Comparison of ENCODE assay signal across 8 cellular contexts in the genomic region with DNA sequence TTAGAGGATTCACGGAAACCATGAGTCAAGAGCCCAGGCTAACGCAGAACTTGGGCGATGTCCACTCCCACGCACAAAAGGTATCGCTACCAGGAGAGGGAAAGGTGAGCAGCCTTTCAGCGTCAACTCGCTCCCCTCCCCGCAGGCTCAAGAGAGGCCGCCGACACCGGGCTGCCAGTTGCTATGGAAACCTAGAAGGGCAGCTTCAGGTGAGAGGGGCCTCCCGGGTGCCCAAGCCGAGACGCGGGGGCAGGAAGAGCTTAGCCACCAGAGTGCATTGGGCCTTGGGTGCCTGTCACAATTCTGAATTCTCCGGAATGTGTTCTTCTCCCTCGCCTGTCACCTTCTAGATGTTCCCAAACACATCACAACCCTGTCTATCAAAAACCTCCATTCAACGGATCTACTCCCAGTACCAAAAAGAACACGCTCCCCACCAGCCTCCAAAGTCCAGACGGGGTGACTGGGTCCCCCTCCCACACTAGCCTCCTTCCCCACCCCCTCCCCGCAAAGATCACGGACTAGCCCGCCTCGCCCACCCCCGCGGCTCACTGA. TPM values are rescaled to one million over a fixed set of nuclear protein-coding genes. Genes with fewer than 3 reads are reported as not detected.
DNase-seq lines count a peak whose midpoint lies in the region; ATAC-seq and TF ChIP-seq lines count a peak whose summit lies in the region.

No MANE protein-coding gene starts in this region.

- no peak overlapping the region for H3K27ac ChIP-seq in OCI-LY3 (ENCODE audit: low read length)

- H3K9me3 ChIP-seq in OCI-LY3 (ENCODE audit: insufficient read depth, low read length), result no peaks in the 10 kb centered on the region

- peaks cover 10% of the 10 kb centered on the region for H3K36me3 Mint-ChIP-seq in progenitor cell of endocrine pancreas (ENCODE audit: insufficient read depth)

- no peaks in the 10 kb centered on the region for H3K9me3 Mint-ChIP-seq in progenitor cell of endocrine pancreas (ENCODE audit: low read depth)

- peaks cover 12% of the 10 kb centered on the region for H3K4me1 Mint-ChIP-seq in progenitor cell of endocrine pancreas (ENCODE audit: low read depth)

- H3K79me2 ChIP-seq in OCI-LY3 (ENCODE audit: low read length), result peaks cover 11% of the 10 kb centered on the region

- H3K27ac Mint-ChIP-seq in progenitor cell of endocrine pancreas, result peak overlapping the region; percentile 94

- peaks cover 4% of the 10 kb centered on the region; the same call in 1 of the 2 replicates for H4K20me1 ChIP-seq in OCI-LY3 (ENCODE audit: insufficient read depth, low read length)

- H2AFZ ChIP-seq in OCI-LY3 (ENCODE audit: low read depth, low read length), result peak overlapping the region; percentile 76; the same call in 1 of the 2 replicates

- TF ChIP-seq CTCF in GM12864 (IDR thresholded peaks at IDR 0.05; ENCODE audit: low read depth, low read length, missing control alignments) (no peak), OCI-LY3 (IDR thresholded peaks at IDR 0.05; ENCODE audit: low read depth, low read length) (no peak), progenitor cell of endocrine pancreas (IDR thresholded peaks at IDR 0.05; ENCODE audit: unreplicated experiment) (no peak)

- H3K4me1 ChIP-seq in OCI-LY3 (ENCODE audit: low read length), result peaks cover 10% of the 10 kb centered on the region

- H3K9ac ChIP-seq in OCI-LY3 (ENCODE audit: low read length), result peak overlapping the region; percentile 80

- no peaks in the 10 kb centered on the region for H3K27me3 ChIP-seq in OCI-LY3 (ENCODE audit: low read depth, low read length)

- H3K36me3 ChIP-seq in OCI-LY3 (replicated peaks; ENCODE audit: low read depth, low read length), result peaks cover 8% of the 10 kb centered on the region

- H3K4me3 Mint-ChIP-seq in progenitor cell of endocrine pancreas (ENCODE audit: low read depth), result peak overlapping the region; percentile 97

- peak; percentile 25 for DNase-seq in GM12864 (ENCODE audit: low read depth)
- peak; percentile 88 for DNase-seq in activated effector memory CD4-positive, alpha-beta T cell treated with anti-CD3 and anti-CD28 coated beads, Interleukin-2, amount 50 U/mL, for 16 hours
- peak; percentile 36 for DNase-seq in glomerular visceral epithelial cell (ENCODE audit: extremely low spot score)
- DNase-seq in progenitor cell of endocrine pancreas (ENCODE audit: low spot score, unreplicated experiment), result peak; percentile 44
- DNase-seq in occipital lobe (lab: John Stamatoyannopoulos, UW), result no peak

- peak overlapping the region; percentile 95 for H3K4me2 ChIP-seq in OCI-LY3 (ENCODE audit: low read length)

- ATAC-seq in HG03045 (IDR thresholded peaks at IDR 0.05; ENCODE audit: unreplicated experiment) (peak; percentile 24), GM18519 (IDR thresholded peaks at IDR 0.05; ENCODE audit: low FRiP score, unreplicated experiment) (no peak)

- no peaks in the 10 kb centered on the region for H3K27me3 Mint-ChIP-seq in progenitor cell of endocrine pancreas

- peak overlapping the region; percentile 86 for H3K4me3 ChIP-seq in GM12864 (ENCODE audit: low read depth, low read length)
- H3K4me3 ChIP-seq in OCI-LY3 (ENCODE audit: low read length), result peak overlapping the region; percentile 92

RNA-seq across cellular contexts. Expression of a gene that starts 0.7 kb away (rescaled TPM):
- total RNA-seq in progenitor cell of endocrine pancreas (78.2 and 83.1 TPM in 2 replicates), occipital lobe (106 TPM)

RNA-seq across cellular contexts. Expression of a gene that starts 39.5 kb away (rescaled TPM):
- total RNA-seq in progenitor cell of endocrine pancreas, result 3.0 TPM in 2 replicates
- total RNA-seq in occipital lobe, result 0.47 TPM

RNA-seq across cellular contexts. Expression of a gene that starts 40.2 kb away (rescaled TPM):
- total RNA-seq in progenitor cell of endocrine pancreas (17.1 and 18.2 TPM in 2 replicates), occipital lobe (25.0 TPM)

RNA-seq across cellular contexts. Expression of a gene that starts 42.9 kb away (rescaled TPM):
- 72.1 and 75.4 TPM in 2 replicates for total RNA-seq in progenitor cell of endocrine pancreas
- 3.1 TPM for total RNA-seq in occipital lobe
